ENCODE assay signal across 13 cellular contexts in the genomic region with DNA sequence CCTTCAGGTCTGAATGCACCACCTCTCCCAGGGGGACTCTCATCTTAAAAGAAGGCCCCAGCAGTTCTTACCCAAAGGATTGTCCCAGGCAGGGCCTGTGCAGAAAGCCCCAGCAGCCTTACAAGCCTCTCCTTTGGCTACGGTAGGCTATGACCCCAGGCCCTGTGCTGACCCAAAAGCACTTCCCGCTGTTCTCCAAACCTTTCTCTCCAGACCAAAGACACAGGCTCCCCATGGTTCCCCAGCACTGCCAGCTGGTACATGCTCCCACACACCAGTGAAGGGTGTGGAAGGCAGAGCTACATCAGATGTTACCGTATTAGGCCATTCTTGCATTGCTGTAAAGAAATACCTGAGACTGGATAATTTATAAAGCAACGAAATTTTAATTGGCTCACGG. TPM values are rescaled to one million over a fixed set of nuclear protein-coding genes. Genes with fewer than 3 reads are reported as not detected.
DNase-seq lines count a peak whose midpoint lies in the region; ATAC-seq and TF ChIP-seq lines count a peak whose summit lies in the region.
"Had no signal": no experiment of that assay in that cellular context is flagged by ENCODE, and none has a peak within 500 bp of the region (broad histone marks: within the 10 kb centered on the region; RNA-seq: fewer than 3 reads in every experiment).

No MANE protein-coding gene starts in this region.

- H3K4me1 Mint-ChIP-seq in activated CD4-positive, alpha-beta T cell treated with anti-CD3 and anti-CD28 coated beads for 36 hours: peaks cover 83% of the 10 kb centered on the region
- H3K4me1 Mint-ChIP-seq in stimulated activated memory B cell treated with anti-CD40 and anti-IgM and Interleukin-4, amounts not matched to agents 10 μg/mL and 1 μg/mL and 100 μg/mL, for 72 hours: peaks cover 63% of the 10 kb centered on the region

- no peak for DNase-seq in activated CD4-positive, alpha-beta T cell treated with anti-CD3 and anti-CD28 coated beads for 36 hours
- no peak for DNase-seq in activated CD4-positive, alpha-beta T cell treated with anti-CD3 and anti-CD28 coated beads, Interleukin-2, amount 50 U/mL, for 48 hours
- no peak for DNase-seq in Peyer's patch
- no peak for DNase-seq in coronary artery (ENCODE audit: low spot score)
- DNase-seq in G401 (ENCODE audit: low spot score): no peak
- no peak for DNase-seq in stimulated activated CD4-positive, alpha-beta T cell treated with anti-CD3 and anti-CD28 coated beads, Interleukin-15, amount 100 ng/mL, for 24 hours
- DNase-seq: NCI-H2081 had no signal

- peaks cover 7% of the 10 kb centered on the region for H3K9me3 Mint-ChIP-seq in activated CD4-positive, alpha-beta T cell treated with anti-CD3 and anti-CD28 coated beads for 36 hours (ENCODE audit: low read depth)
- H3K9me3 Mint-ChIP-seq in stimulated activated memory B cell treated with anti-CD40 and anti-IgM and Interleukin-4, amounts not matched to agents 10 μg/mL and 1 μg/mL and 100 μg/mL, for 72 hours: peaks cover 8% of the 10 kb centered on the region

- in situ Hi-C loops in G401 (cut with HindIII; ENCODE audit: low sequenced_read_pairs): no loop called here

- no peak for TF ChIP-seq POLR2A in Peyer's patch (IDR thresholded peaks at IDR 0.05)

- peak overlapping the region; percentile 29 to 83 (median 59) for H3K27ac ChIP-seq in Peyer's patch
- H3K27ac ChIP-seq in coronary artery: peak overlapping the region; percentile 12 to 88
- H3K27ac ChIP-seq: SK-N-MC had no signal

- H3K4me3 ChIP-seq in Peyer's patch (peak overlapping the region in 2 of 4 donors; percentile 13 to 18), coronary artery (no peak overlapping the region)
- H3K4me3 ChIP-seq: gastroesophageal sphincter, right atrium auricular region, SK-N-MC had no signal

- H3K36me3 Mint-ChIP-seq in activated CD4-positive, alpha-beta T cell treated with anti-CD3 and anti-CD28 coated beads for 36 hours (ENCODE audit: low read depth): peaks cover 27% of the 10 kb centered on the region
- peaks cover 12% of the 10 kb centered on the region for H3K36me3 Mint-ChIP-seq in stimulated activated memory B cell treated with anti-CD40 and anti-IgM and Interleukin-4, amounts not matched to agents 10 μg/mL and 1 μg/mL and 100 μg/mL, for 72 hours
- H3K36me3 Mint-ChIP-seq: brain had no signal

- peak overlapping the region; percentile 98 for H3K27ac Mint-ChIP-seq in activated CD4-positive, alpha-beta T cell treated with anti-CD3 and anti-CD28 coated beads for 36 hours
- H3K27ac Mint-ChIP-seq in stimulated activated memory B cell treated with anti-CD40 and anti-IgM and Interleukin-4, amounts not matched to agents 10 μg/mL and 1 μg/mL and 100 μg/mL, for 72 hours: peak overlapping the region; percentile 89

- POLR2A ChIA-PET in activated CD4-positive, alpha-beta T cell treated with anti-CD3 and anti-CD28 coated beads for 36 hours (lab: Charles Lee): interaction anchor here (0.5 to 2.8 kb wide), 6 partner anchors 13 to 155 kb away, joined by 3 to 21 read pairs (median 4); partner anchors contain the start of gene LBH

- H3K4me3 Mint-ChIP-seq in activated CD4-positive, alpha-beta T cell treated with anti-CD3 and anti-CD28 coated beads for 36 hours: peak overlapping the region; percentile 75
- peak overlapping the region; percentile 6 for H3K4me3 Mint-ChIP-seq in stimulated activated memory B cell treated with anti-CD40 and anti-IgM and Interleukin-4, amounts not matched to agents 10 μg/mL and 1 μg/mL and 100 μg/mL, for 72 hours
- H3K4me3 Mint-ChIP-seq: brain had no signal

- TF ChIP-seq CTCF in Peyer's patch (IDR thresholded peaks at IDR 0.05): no peak
- no peak for TF ChIP-seq CTCF in coronary artery (IDR thresholded peaks at IDR 0.05)

- peaks cover 0 to 8% (median 0%) of the 10 kb centered on the region in 4 donors for H3K4me1 ChIP-seq in Peyer's patch

- CTCF ChIA-PET in activated CD4-positive, alpha-beta T cell treated with anti-CD3 and anti-CD28 coated beads for 36 hours (lab: Charles Lee): interaction anchor here (0.6 to 5.6 kb wide), 9 partner anchors 9 to 134 kb away, joined by 3 to 36 read pairs (median 5); no protein-coding TSS in a partner anchor

- no peaks in the 10 kb centered on the region for H3K36me3 ChIP-seq in Peyer's patch
- H3K36me3 ChIP-seq: gastroesophageal sphincter, right atrium auricular region had no signal

- no peaks in the 10 kb centered on the region for H3K9me3 ChIP-seq in Peyer's patch

- no peaks in the 10 kb centered on the region for H3K27me3 Mint-ChIP-seq in activated CD4-positive, alpha-beta T cell treated with anti-CD3 and anti-CD28 coated beads for 36 hours
- H3K27me3 Mint-ChIP-seq in stimulated activated memory B cell treated with anti-CD40 and anti-IgM and Interleukin-4, amounts not matched to agents 10 μg/mL and 1 μg/mL and 100 μg/mL, for 72 hours: no peaks in the 10 kb centered on the region

- intact Hi-C loops in activated CD4-positive, alpha-beta T cell treated with anti-CD3 and anti-CD28 coated beads for 36 hours (cut with DNase I, micrococcal nuclease): loop anchor here (1.0 to 10.0 kb wide), 8 partner anchors 14 to 1822 kb away; partner anchors contain the start of gene LBH (in 1 of the 2)

- no peak for ATAC-seq in activated CD4-positive, alpha-beta T cell treated with anti-CD3 and anti-CD28 coated beads for 36 hours
- ATAC-seq in stimulated activated memory B cell treated with anti-CD40 and anti-IgM and Interleukin-4, amounts not matched to agents 10 μg/mL and 1 μg/mL and 100 μg/mL, for 72 hours: no peak
- no peak for ATAC-seq in HG03097 (IDR thresholded peaks at IDR 0.05; ENCODE audit: low FRiP score, unreplicated experiment)

- no peaks in the 10 kb centered on the region for H3K27me3 ChIP-seq in Peyer's patch
- H3K27me3 ChIP-seq: gastroesophageal sphincter, right atrium auricular region had no signal

RNA-seq across cellular contexts. Expression of gene LBH, which starts 35.4 kb away (rescaled TPM):
- total RNA-seq in activated CD4-positive, alpha-beta T cell treated with anti-CD3 and anti-CD28 coated beads for 36 hours: 100 to 1,000 TPM in 1 of 2 experiments, 10 to 100 TPM in 1; 89.6 to 108 TPM
- total RNA-seq in Peyer's patch: 10 to 100 TPM; 10.9 to 44.6 (median 14.8) TPM
- total RNA-seq in G401 (2014; rRNA removed; shearing (Covaris generic)): not detected in 2 replicates

Comparison
In these comparisons a context has a peak if more than half of its experiments do, and no peak if none do; other contexts are left out.
1. RNA of gene LBH, which starts 35.4 kb away (total RNA-seq): 89.6 to 108 TPM in activated CD4-positive, alpha-beta T cell treated with anti-CD3 and anti-CD28 coated beads for 36 hours and 10.9 to 44.6 TPM in Peyer's patch; not detected in G401; every median in the first group is over 10 times any median in the second.